In the genomic region with DNA sequence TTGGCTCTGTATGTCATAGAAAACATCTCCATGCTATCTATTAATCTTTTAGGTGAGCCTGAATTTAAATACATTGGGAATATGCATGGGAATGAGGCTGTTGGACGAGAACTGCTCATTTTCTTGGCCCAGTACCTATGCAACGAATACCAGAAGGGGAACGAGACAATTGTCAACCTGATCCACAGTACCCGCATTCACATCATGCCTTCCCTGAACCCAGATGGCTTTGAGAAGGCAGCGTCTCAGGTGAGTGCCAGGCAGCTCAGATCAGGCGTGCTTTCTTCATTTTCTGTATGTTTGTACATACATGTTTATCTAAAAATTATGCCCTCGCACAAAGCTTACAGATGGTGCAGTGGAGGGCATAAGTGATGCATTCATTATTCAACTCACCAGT, we compare ENCODE assay signal across 4 cellular contexts.
TF ChIP-seq lines count a peak whose summit lies in the region.

No MANE protein-coding gene starts in this region.

TF ChIP-seq in SK-N-SH treated with all-trans-retinoic acid at 6 μM for 48 hours, 23 proteins besides CTCF, POLR2A, EP300 and RAD21:
- TF ChIP-seq TOX (CRISPR knock-in tag; IDR thresholded peaks at IDR 0.05; ENCODE audit: borderline replicate concordance) (no peak), TCF4 (CRISPR knock-in tag; IDR thresholded peaks at IDR 0.05; ENCODE audit: borderline replicate concordance) (no peak), OSR1 (CRISPR knock-in tag; IDR thresholded peaks at IDR 0.05) (no peak), CSDC2 (CRISPR knock-in tag; IDR thresholded peaks at IDR 0.05) (no peak), RARB (CRISPR knock-in tag; IDR thresholded peaks at IDR 0.05) (no peak), ARNTL (CRISPR knock-in tag; IDR thresholded peaks at IDR 0.05; ENCODE audit: borderline replicate concordance, low read depth) (no peak)

TF ChIP-seq in SK-N-SH, 30 proteins besides CTCF, POLR2A, EP300 and RAD21:
- TF ChIP-seq YY1 (IDR thresholded peaks at IDR 0.05; ENCODE audit: low read depth) = no peak
- TF ChIP-seq ZBTB33 (IDR thresholded peaks at IDR 0.05; ENCODE audit: borderline replicate concordance, low read depth) = no peak
- TF ChIP-seq TAF1 (IDR thresholded peaks at IDR 0.05; ENCODE audit: borderline replicate concordance, low read depth, low read length) = no peak
- TF ChIP-seq POLR2AphosphoS5 (IDR thresholded peaks at IDR 0.05; ENCODE audit: low read depth, low read length) = no peak
- TF ChIP-seq RFX5 (IDR thresholded peaks at IDR 0.05; ENCODE audit: low read length) = no peak
- no peak for TF ChIP-seq RXRA (IDR thresholded peaks at IDR 0.05; ENCODE audit: borderline replicate concordance, low read depth)
- TF ChIP-seq NRF1 (IDR thresholded peaks at IDR 0.05; ENCODE audit: low read depth, low read length) = no peak
- no peak for TF ChIP-seq FOSL2 (IDR thresholded peaks at IDR 0.05; ENCODE audit: borderline replicate concordance, low read depth)
- no peak for TF ChIP-seq CHD2 (IDR thresholded peaks at IDR 0.05; ENCODE audit: low read length, partially characterized antibody)
- TF ChIP-seq JUND (IDR thresholded peaks at IDR 0.05) = no peak
- TF ChIP-seq RCOR1 (IDR thresholded peaks at IDR 0.05; ENCODE audit: low read length) = no peak
- TF ChIP-seq, protein P1, sequence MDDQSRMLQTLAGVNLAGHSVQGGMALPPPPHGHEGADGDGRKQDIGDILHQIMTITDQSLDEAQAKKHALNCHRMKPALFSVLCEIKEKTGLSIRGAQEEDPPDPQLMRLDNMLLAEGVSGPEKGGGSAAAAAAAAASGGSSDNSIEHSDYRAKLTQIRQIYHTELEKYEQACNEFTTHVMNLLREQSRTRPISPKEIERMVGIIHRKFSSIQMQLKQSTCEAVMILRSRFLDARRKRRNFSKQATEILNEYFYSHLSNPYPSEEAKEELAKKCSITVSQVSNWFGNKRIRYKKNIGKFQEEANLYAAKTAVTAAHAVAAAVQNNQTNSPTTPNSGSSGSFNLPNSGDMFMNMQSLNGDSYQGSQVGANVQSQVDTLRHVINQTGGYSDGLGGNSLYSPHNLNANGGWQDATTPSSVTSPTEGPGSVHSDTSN (IDR thresholded peaks at IDR 0.05) = no peak
- TF ChIP-seq FOXJ3 (CRISPR knock-in tag; IDR thresholded peaks at IDR 0.05) = no peak
- TF ChIP-seq SIN3A (IDR thresholded peaks at IDR 0.05; ENCODE audit: borderline replicate concordance, low read depth, low read length) = no peak
- no peak for TF ChIP-seq GATA2 (CRISPR knock-in tag; IDR thresholded peaks at IDR 0.05)
- TF ChIP-seq MEF2A (IDR thresholded peaks at IDR 0.05; ENCODE audit: borderline replicate concordance, low read depth) = no peak

TF ChIP-seq in GM23338, 12 proteins besides CTCF, POLR2A, EP300 and RAD21 (continues in another document):
- TF ChIP-seq, protein P2, sequence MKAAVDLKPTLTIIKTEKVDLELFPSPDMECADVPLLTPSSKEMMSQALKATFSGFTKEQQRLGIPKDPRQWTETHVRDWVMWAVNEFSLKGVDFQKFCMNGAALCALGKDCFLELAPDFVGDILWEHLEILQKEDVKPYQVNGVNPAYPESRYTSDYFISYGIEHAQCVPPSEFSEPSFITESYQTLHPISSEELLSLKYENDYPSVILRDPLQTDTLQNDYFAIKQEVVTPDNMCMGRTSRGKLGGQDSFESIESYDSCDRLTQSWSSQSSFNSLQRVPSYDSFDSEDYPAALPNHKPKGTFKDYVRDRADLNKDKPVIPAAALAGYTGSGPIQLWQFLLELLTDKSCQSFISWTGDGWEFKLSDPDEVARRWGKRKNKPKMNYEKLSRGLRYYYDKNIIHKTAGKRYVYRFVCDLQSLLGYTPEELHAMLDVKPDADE (IDR thresholded peaks at IDR 0.05) = no peak
- no peak for TF ChIP-seq POLR2AphosphoS5 (IDR thresholded peaks at IDR 0.05; ENCODE audit: low read depth)
- no peak for TF ChIP-seq JUNB (IDR thresholded peaks at IDR 0.05; ENCODE audit: unreplicated experiment)
- no peak for TF ChIP-seq ZNF114 (CRISPR knock-in tag; IDR thresholded peaks at IDR 0.05)
- no peak for TF ChIP-seq CREB1 (CRISPR knock-in tag; IDR thresholded peaks at IDR 0.05; ENCODE audit: low read depth)
- TF ChIP-seq EZH2phosphoT487 (IDR thresholded peaks at IDR 0.05; ENCODE audit: unreplicated experiment) = no peak
- TF ChIP-seq REST (IDR thresholded peaks at IDR 0.05; ENCODE audit: unreplicated experiment) = no peak
- no peak for TF ChIP-seq NANOG (IDR thresholded peaks at IDR 0.05; ENCODE audit: borderline replicate concordance)
- no peak for TF ChIP-seq STAT1 (IDR thresholded peaks at IDR 0.05; ENCODE audit: unreplicated experiment)

TF ChIP-seq in WTC11, 78 proteins besides CTCF, POLR2A, EP300 and RAD21:
- no peak for TF ChIP-seq MYBL2 (CRISPR knock-in tag; IDR thresholded peaks at IDR 0.05)
- TF ChIP-seq SP1 (CRISPR knock-in tag; conservative IDR thresholded peaks at IDR 0.05) = no peak
- no peak for TF ChIP-seq AFF4 (CRISPR knock-in tag; IDR thresholded peaks at IDR 0.05; ENCODE audit: borderline replicate concordance)
- no peak for TF ChIP-seq ZNF317 (CRISPR knock-in tag; IDR thresholded peaks at IDR 0.05; ENCODE audit: borderline replicate concordance, low read depth)
- no peak for TF ChIP-seq HMGA2 (CRISPR knock-in tag; IDR thresholded peaks at IDR 0.05)
- TF ChIP-seq, protein P3, sequence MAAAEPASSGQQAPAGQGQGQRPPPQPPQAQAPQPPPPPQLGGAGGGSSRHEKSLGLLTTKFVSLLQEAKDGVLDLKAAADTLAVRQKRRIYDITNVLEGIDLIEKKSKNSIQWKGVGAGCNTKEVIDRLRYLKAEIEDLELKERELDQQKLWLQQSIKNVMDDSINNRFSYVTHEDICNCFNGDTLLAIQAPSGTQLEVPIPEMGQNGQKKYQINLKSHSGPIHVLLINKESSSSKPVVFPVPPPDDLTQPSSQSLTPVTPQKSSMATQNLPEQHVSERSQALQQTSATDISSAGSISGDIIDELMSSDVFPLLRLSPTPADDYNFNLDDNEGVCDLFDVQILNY (CRISPR knock-in tag; IDR thresholded peaks at IDR 0.05) = no peak
- TF ChIP-seq, protein P4, sequence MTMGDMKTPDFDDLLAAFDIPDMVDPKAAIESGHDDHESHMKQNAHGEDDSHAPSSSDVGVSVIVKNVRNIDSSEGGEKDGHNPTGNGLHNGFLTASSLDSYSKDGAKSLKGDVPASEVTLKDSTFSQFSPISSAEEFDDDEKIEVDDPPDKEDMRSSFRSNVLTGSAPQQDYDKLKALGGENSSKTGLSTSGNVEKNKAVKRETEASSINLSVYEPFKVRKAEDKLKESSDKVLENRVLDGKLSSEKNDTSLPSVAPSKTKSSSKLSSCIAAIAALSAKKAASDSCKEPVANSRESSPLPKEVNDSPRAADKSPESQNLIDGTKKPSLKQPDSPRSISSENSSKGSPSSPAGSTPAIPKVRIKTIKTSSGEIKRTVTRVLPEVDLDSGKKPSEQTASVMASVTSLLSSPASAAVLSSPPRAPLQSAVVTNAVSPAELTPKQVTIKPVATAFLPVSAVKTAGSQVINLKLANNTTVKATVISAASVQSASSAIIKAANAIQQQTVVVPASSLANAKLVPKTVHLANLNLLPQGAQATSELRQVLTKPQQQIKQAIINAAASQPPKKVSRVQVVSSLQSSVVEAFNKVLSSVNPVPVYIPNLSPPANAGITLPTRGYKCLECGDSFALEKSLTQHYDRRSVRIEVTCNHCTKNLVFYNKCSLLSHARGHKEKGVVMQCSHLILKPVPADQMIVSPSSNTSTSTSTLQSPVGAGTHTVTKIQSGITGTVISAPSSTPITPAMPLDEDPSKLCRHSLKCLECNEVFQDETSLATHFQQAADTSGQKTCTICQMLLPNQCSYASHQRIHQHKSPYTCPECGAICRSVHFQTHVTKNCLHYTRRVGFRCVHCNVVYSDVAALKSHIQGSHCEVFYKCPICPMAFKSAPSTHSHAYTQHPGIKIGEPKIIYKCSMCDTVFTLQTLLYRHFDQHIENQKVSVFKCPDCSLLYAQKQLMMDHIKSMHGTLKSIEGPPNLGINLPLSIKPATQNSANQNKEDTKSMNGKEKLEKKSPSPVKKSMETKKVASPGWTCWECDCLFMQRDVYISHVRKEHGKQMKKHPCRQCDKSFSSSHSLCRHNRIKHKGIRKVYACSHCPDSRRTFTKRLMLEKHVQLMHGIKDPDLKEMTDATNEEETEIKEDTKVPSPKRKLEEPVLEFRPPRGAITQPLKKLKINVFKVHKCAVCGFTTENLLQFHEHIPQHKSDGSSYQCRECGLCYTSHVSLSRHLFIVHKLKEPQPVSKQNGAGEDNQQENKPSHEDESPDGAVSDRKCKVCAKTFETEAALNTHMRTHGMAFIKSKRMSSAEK (CRISPR knock-in tag; IDR thresholded peaks at IDR 0.05; ENCODE audit: borderline replicate concordance) = no peak
- TF ChIP-seq FOXK1 (CRISPR knock-in tag; IDR thresholded peaks at IDR 0.05) = no peak
- no peak for TF ChIP-seq OVOL2 (CRISPR knock-in tag; IDR thresholded peaks at IDR 0.05; ENCODE audit: borderline replicate concordance)
- no peak for TF ChIP-seq TEAD4 (CRISPR knock-in tag; IDR thresholded peaks at IDR 0.05)
- TF ChIP-seq, protein P5, sequence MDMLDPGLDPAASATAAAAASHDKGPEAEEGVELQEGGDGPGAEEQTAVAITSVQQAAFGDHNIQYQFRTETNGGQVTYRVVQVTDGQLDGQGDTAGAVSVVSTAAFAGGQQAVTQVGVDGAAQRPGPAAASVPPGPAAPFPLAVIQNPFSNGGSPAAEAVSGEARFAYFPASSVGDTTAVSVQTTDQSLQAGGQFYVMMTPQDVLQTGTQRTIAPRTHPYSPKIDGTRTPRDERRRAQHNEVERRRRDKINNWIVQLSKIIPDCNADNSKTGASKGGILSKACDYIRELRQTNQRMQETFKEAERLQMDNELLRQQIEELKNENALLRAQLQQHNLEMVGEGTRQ (CRISPR knock-in tag; IDR thresholded peaks at IDR 0.05) = no peak
TF ChIP-seq in WTC11: peak in this region for 0.
